Comparison of ENCODE assay signal across 15 cellular contexts in the genomic region with DNA sequence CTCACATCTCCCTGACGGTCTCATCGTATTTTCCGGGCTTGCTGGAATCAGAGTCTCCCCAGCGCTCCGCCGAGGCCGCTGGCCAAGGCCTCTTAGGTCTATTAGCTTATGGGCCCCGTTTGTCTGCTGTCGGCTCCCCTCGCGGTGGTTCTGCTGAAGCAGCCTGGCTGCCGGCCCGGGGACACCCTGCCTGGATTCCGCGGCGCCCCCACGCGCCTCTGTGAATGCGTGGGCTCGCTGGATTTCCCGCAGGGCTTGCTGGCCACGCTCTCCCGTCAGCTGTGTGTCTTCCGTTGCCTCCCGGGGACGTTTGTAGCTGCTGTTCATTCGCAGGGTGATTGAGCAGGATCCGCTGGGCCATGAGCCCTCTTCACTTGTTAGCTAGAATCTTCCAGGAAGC.
"Had no signal": no experiment of that assay in that cellular context is flagged by ENCODE, and none has a peak within 500 bp of the region (broad histone marks: within the 10 kb centered on the region; RNA-seq: fewer than 3 reads in every experiment).

No MANE protein-coding gene starts in this region.

- DNase-seq: activated CD4-positive, alpha-beta T cell treated with anti-CD3 and anti-CD28 coated beads for 36 hours; activated CD8-positive, alpha-beta T cell treated with anti-CD3 and anti-CD28 coated beads, Interleukin-2, amount 10 ng/mL, durations not matched to agents 7 days and 5 days; activated naive CD4-positive, alpha-beta T cell treated with anti-CD3 and anti-CD28 coated beads for 36 hours; central memory CD4-positive, alpha-beta T cell; effector memory CD4-positive, alpha-beta T cell; kidney glomerular epithelial cell; lower lobe of right lung; natural killer cell; occipital lobe; small intestine; T-helper 9 cell had no signal

- H3K27me3 Mint-ChIP-seq: activated CD4-positive, alpha-beta T cell treated with anti-CD3 and anti-CD28 coated beads for 36 hours had no signal

- H3K4me1 Mint-ChIP-seq: activated CD4-positive, alpha-beta T cell treated with anti-CD3 and anti-CD28 coated beads for 36 hours; natural killer cell; stimulated activated effector memory CD8-positive, alpha-beta T cell treated with anti-CD3 and anti-CD28 coated beads, Interleukin-12 subunit alpha, Interleukin-12 subunit beta, amount 100 ng/mL, for 72 hours had no signal

- H3K27me3 ChIP-seq: SJSA1, upper lobe of left lung had no signal

- H3K9me3 Mint-ChIP-seq: activated naive CD4-positive, alpha-beta T cell treated with anti-CD3 and anti-CD28 coated beads for 36 hours; activated T-helper 1 cell treated with anti-CD3 and anti-CD28 coated beads, Interleukin-12 subunit alpha, Interleukin-12 subunit beta, Interleukin-2, Interleukin-4 antibody, amounts not matched to agents 30 ng/mL and 10 ng/mL and 1 ng/mL, durations not matched to agents 14 hours and 24 hours and 36 hours; natural killer cell; stimulated activated effector memory CD8-positive, alpha-beta T cell treated with anti-CD3 and anti-CD28 coated beads, Interleukin-12 subunit alpha, Interleukin-12 subunit beta, amount 100 ng/mL, for 72 hours had no signal

- H3K4me1 ChIP-seq: lower lobe of right lung, SJSA1, upper lobe of left lung had no signal

- FAIRE-seq: small intestine had no signal

- H3K36me3 ChIP-seq: lower lobe of right lung, SJSA1, upper lobe of left lung had no signal

- ATAC-seq: activated CD4-positive, alpha-beta T cell treated with anti-CD3 and anti-CD28 coated beads for 36 hours; activated CD8-positive, alpha-beta T cell treated with anti-CD3 and anti-CD28 coated beads, Interleukin-2, amount 10 ng/mL, durations not matched to agents 7 days and 5 days; lower lobe of right lung; natural killer cell; stimulated activated effector memory CD8-positive, alpha-beta T cell treated with anti-CD3 and anti-CD28 coated beads, Interleukin-12 subunit alpha, Interleukin-12 subunit beta, amount 100 ng/mL, for 72 hours had no signal

- H3K27ac Mint-ChIP-seq: activated CD4-positive, alpha-beta T cell treated with anti-CD3 and anti-CD28 coated beads for 36 hours; activated CD8-positive, alpha-beta T cell treated with anti-CD3 and anti-CD28 coated beads, Interleukin-2, amount 10 ng/mL, durations not matched to agents 7 days and 5 days; activated naive CD4-positive, alpha-beta T cell treated with anti-CD3 and anti-CD28 coated beads for 36 hours; activated T-helper 1 cell treated with anti-CD3 and anti-CD28 coated beads, Interleukin-12 subunit alpha, Interleukin-12 subunit beta, Interleukin-2, Interleukin-4 antibody, amounts not matched to agents 30 ng/mL and 10 ng/mL and 1 ng/mL, durations not matched to agents 14 hours and 24 hours and 36 hours; natural killer cell; stimulated activated effector memory CD8-positive, alpha-beta T cell treated with anti-CD3 and anti-CD28 coated beads, Interleukin-12 subunit alpha, Interleukin-12 subunit beta, amount 100 ng/mL, for 72 hours had no signal

- H3K27ac ChIP-seq: lower lobe of right lung, SJSA1, upper lobe of left lung had no signal

- H3K36me3 Mint-ChIP-seq: natural killer cell; stimulated activated effector memory CD8-positive, alpha-beta T cell treated with anti-CD3 and anti-CD28 coated beads, Interleukin-12 subunit alpha, Interleukin-12 subunit beta, amount 100 ng/mL, for 72 hours had no signal

- H3K4me3 Mint-ChIP-seq: activated CD4-positive, alpha-beta T cell treated with anti-CD3 and anti-CD28 coated beads for 36 hours; activated CD8-positive, alpha-beta T cell treated with anti-CD3 and anti-CD28 coated beads, Interleukin-2, amount 10 ng/mL, durations not matched to agents 7 days and 5 days; activated naive CD4-positive, alpha-beta T cell treated with anti-CD3 and anti-CD28 coated beads for 36 hours; activated T-helper 1 cell treated with anti-CD3 and anti-CD28 coated beads, Interleukin-12 subunit alpha, Interleukin-12 subunit beta, Interleukin-2, Interleukin-4 antibody, amounts not matched to agents 30 ng/mL and 10 ng/mL and 1 ng/mL, durations not matched to agents 14 hours and 24 hours and 36 hours; natural killer cell; stimulated activated effector memory CD8-positive, alpha-beta T cell treated with anti-CD3 and anti-CD28 coated beads, Interleukin-12 subunit alpha, Interleukin-12 subunit beta, amount 100 ng/mL, for 72 hours had no signal

- H3K4me3 ChIP-seq: lower lobe of right lung, SJSA1, upper lobe of left lung had no signal

- H3K9me3 ChIP-seq: lower lobe of right lung, SJSA1, upper lobe of left lung had no signal
